Comparison of ENCODE assay signal across 1 cellular context in genomic region chr21:42941696-42942085, GRCh38.
TF ChIP-seq lines count a peak whose summit lies in the region.

No MANE protein-coding gene starts in this region.

TF ChIP-seq in H1, 55 proteins besides CTCF, POLR2A, EP300 and RAD21:
- TF ChIP-seq RXRA (IDR thresholded peaks at IDR 0.05; ENCODE audit: insufficient read depth, low read depth, low read length) (no peak), SIRT6 (IDR thresholded peaks at IDR 0.05; ENCODE audit: low read length) (no peak), FOSL1 (IDR thresholded peaks at IDR 0.05; ENCODE audit: insufficient read depth, low read depth, low read length) (no peak), E2F6 (IDR thresholded peaks at IDR 0.05) (peak; percentile 58)
TF ChIP-seq in H1: peak in this region for 1.
